ENCODE assay signal across 11 cellular contexts in the genomic region with DNA sequence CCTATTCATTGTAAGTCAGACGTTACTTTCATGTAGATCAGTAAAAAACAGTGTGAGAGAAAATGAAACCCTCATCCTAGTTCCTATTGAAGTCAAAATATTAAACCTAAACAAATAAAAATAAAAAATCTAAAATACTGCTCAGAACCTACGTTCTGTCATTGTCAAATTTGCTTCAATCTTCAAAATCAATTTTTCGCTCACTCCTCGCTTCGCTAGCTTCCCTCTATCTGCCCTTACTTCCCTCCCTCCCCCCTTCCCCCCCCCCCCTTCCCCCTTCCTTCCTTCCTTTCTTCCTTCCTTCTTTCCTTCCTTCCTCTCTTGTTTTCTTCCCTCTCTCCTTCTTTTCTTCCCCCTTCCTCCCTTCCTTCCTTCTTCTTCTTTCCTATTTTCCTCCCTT.
"Had no signal": no experiment of that assay in that cellular context is flagged by ENCODE, and none has a peak within 500 bp of the region (broad histone marks: within the 10 kb centered on the region; RNA-seq: fewer than 3 reads in every experiment).

No MANE protein-coding gene starts in this region.

- H3K4me3 ChIP-seq: GM23248, GM23338, HAP-1 had no signal

- H3K36me3 ChIP-seq: HAP-1 had no signal

- FAIRE-seq: H1, H54 had no signal

- H2AFZ ChIP-seq: GM23248, GM23338 had no signal

- H3K4me2 ChIP-seq: GM23338 had no signal

- H3K27ac ChIP-seq: GM23248 had no signal

- H3K9me3 ChIP-seq: HAP-1 had no signal

- ATAC-seq: GM23338, HCT116 had no signal

- H3K4me1 ChIP-seq: HAP-1 had no signal

- H3K9ac ChIP-seq: GM23248 had no signal

- DNase-seq: GM23248, GOT3, H7, H9, HCEC 1CT, HFFc6 had no signal
